ENCODE assay signal across 1 cellular context in genomic region chr3:111610189-111610588, GRCh38.
TF ChIP-seq lines count a peak whose summit lies in the region.

No MANE protein-coding gene starts in this region.

TF ChIP-seq in SK-N-SH, 30 proteins besides CTCF, POLR2A, EP300 and RAD21 (continued from another document):
- TF ChIP-seq FOXM1 (IDR thresholded peaks at IDR 0.05; ENCODE audit: low read depth) (no peak), MEF2A (IDR thresholded peaks at IDR 0.05; ENCODE audit: borderline replicate concordance, low read depth) (no peak), ZBTB33 (IDR thresholded peaks at IDR 0.05; ENCODE audit: borderline replicate concordance, low read depth) (no peak)
